Comparison of ENCODE assay signal across 9 cellular contexts in genomic region chr12:57726884-57727757, GRCh38. TPM values are rescaled to one million over a fixed set of nuclear protein-coding genes. Genes with fewer than 3 reads are reported as not detected.
DNase-seq lines count a peak whose midpoint lies in the region; ATAC-seq, FAIRE-seq and TF ChIP-seq lines count a peak whose summit lies in the region.
"Had no signal": no experiment of that assay in that cellular context is flagged by ENCODE, and none has a peak within 500 bp of the region (broad histone marks: within the 10 kb centered on the region; RNA-seq: fewer than 3 reads in every experiment).

No MANE protein-coding gene starts in this region.

- intact Hi-C loops in adrenal gland (cut with DNase I): loop anchor here in 1 of 2 donors (5.0 kb wide), 1 partner anchor 45 kb away; the partner anchor contains the start of genes EEF1AKMT3 and METTL1

- H3K27me3 ChIP-seq in adrenal gland: no peaks in the 10 kb centered on the region

- peak overlapping the region in 3 of 4 donors; percentile 17 to 85 (median 40) for H3K4me3 ChIP-seq in adrenal gland
- H3K4me3 ChIP-seq in iPS-11a (ENCODE audit: low read depth, low read length): peak overlapping the region; percentile 69
- H3K4me3 ChIP-seq in skeletal muscle cell (ENCODE audit: low read depth, low read length): peak overlapping the region; percentile 63

- TF ChIP-seq CTCF in adrenal gland (IDR thresholded peaks at IDR 0.05): peak in 3 of 6 experiments; percentile 14 to 47 (median 33)

- peak; percentile 23 for DNase-seq in GM12891 (ENCODE audit: insufficient read length, low spot score)
- DNase-seq in adrenal gland: peak; percentile 41 to 77 (median 63)
- no peak for DNase-seq in skeletal muscle cell (ENCODE audit: low read depth)
- no peak for DNase-seq in cerebellum (ENCODE audit: low spot score)
- DNase-seq in NCI-H345 treated with DMSO at 0.1 percent for 48 hours (lab: John Stamatoyannopoulos, UW; ENCODE audit: unreplicated experiment): no peak
- DNase-seq: activated B cell treated with CpG ODN at 0.5 μM for 24 hours had no signal

- ATAC-seq in HG03039 (IDR thresholded peaks at IDR 0.05; ENCODE audit: unreplicated experiment) (no peak), GM19328 (IDR thresholded peaks at IDR 0.05; ENCODE audit: unreplicated experiment) (no peak)

- H3K36me3 ChIP-seq in adrenal gland (replicated peaks in 1 of 2): no peaks in the 10 kb centered on the region

- FAIRE-seq in GM12891 (lab: Jason Lieb, UNC): no peak

- H3K4me1 ChIP-seq in adrenal gland (replicated peaks in 1 of 2): peaks cover 14 to 19% of the 10 kb centered on the region in 2 donors

- TF ChIP-seq POLR2A in GM12891 (IDR thresholded peaks at IDR 0.05; ENCODE audit: low read depth, low read length) (no peak), adrenal gland (IDR thresholded peaks at IDR 0.05) (no peak)

- 23 to 40% (median 32%) methylated on average over 20 to 76 of the region's 76 CpGs for WGBS in adrenal gland, 4 donors

- peak overlapping the region in 2 of 5 donors; percentile 57 to 85 for H3K27ac ChIP-seq in adrenal gland

- H3K9me3 ChIP-seq in adrenal gland (replicated peaks in 1 of 3): no peaks in the 10 kb centered on the region

TF ChIP-seq in GM12891, 5 proteins besides CTCF, POLR2A, EP300 and RAD21:
- no peak for TF ChIP-seq POLR2AphosphoS5 (IDR thresholded peaks at IDR 0.05; ENCODE audit: low read depth, low read length)
- TF ChIP-seq SPI1 (IDR thresholded peaks at IDR 0.05; ENCODE audit: low read depth, low read length): no peak
- no peak for TF ChIP-seq TAF1 (IDR thresholded peaks at IDR 0.05; ENCODE audit: low read depth, low read length)
- TF ChIP-seq PAX5 (IDR thresholded peaks at IDR 0.05; ENCODE audit: insufficient read depth, low read length, severe bottlenecking): no peak
- TF ChIP-seq POU2F2 (IDR thresholded peaks at IDR 0.05; ENCODE audit: low read depth, low read length): no peak

RNA-seq across cellular contexts. Expression of gene AGAP2, which starts 11.4 kb away (rescaled TPM):
- 6.3 TPM for polyA plus RNA-seq in GM12891 (2012; ENCODE audit: low read depth, missing spikeins)
- total RNA-seq in adrenal gland: 1 to 10 TPM in 7 of 8 donors, under 1 TPM in 1; 0.97 to 4.0 (median 2.0) TPM
- 1 to 10 TPM; 1.9 to 8.1 (median 2.6) TPM for polyA plus RNA-seq in adrenal gland
- total RNA-seq in cerebellum: 22.7 TPM

RNA-seq across cellular contexts. Expression of gene TSPAN31, which starts 17.7 kb away (rescaled TPM):
- polyA plus RNA-seq in GM12891 (2012; ENCODE audit: low read depth, missing spikeins): 24.1 TPM
- total RNA-seq in adrenal gland (100 to 1,000 TPM in 1 of 8 donors, 10 to 100 TPM in 7; 44.2 to 115 (median 61.6) TPM), cerebellum (32.1 TPM)
- 10 to 100 TPM; 25.3 to 50.7 (median 45.1) TPM for polyA plus RNA-seq in adrenal gland

RNA-seq across cellular contexts. Expression of gene CDK4, which starts 25.0 kb away (rescaled TPM):
- 100 TPM for polyA plus RNA-seq in GM12891 (2012; ENCODE audit: low read depth, missing spikeins)
- total RNA-seq in adrenal gland (100 to 1,000 TPM in 7 of 8 donors, 10 to 100 TPM in 1; 90.9 to 197 (median 143) TPM), cerebellum (48.5 TPM)
- polyA plus RNA-seq in adrenal gland: 10 to 100 TPM; 46.8 to 78.8 (median 66.1) TPM

RNA-seq across cellular contexts. Expression of gene MARCHF9, which starts 27.8 kb away (rescaled TPM):
- polyA plus RNA-seq in GM12891 (2012; ENCODE audit: low read depth, missing spikeins): 6.8 TPM
- 10 to 100 TPM in 7 of 8 donors, 1 to 10 TPM in 1; 8.2 to 23.4 (median 16.6) TPM for total RNA-seq in adrenal gland
- 10 to 100 TPM in 2 of 3 donors, 1 to 10 TPM in 1; 9.5 to 45.1 (median 44.0) TPM for polyA plus RNA-seq in adrenal gland
- total RNA-seq in cerebellum: 12.2 TPM

RNA-seq across cellular contexts. Expression of gene OS9, which starts 33.2 kb away (rescaled TPM):
- 69.5 TPM for polyA plus RNA-seq in GM12891 (2012; ENCODE audit: low read depth, missing spikeins)
- total RNA-seq in adrenal gland: 100 to 1,000 TPM; 212 to 428 (median 296) TPM
- polyA plus RNA-seq in adrenal gland: 100 to 1,000 TPM; 155 to 282 (median 234) TPM
- 78.9 TPM for total RNA-seq in cerebellum

Comparison
In these comparisons a context has a peak if more than half of its experiments do, and no peak if none do; other contexts are left out.
1. DNase-seq: peak in GM12891 (single experiment) and adrenal gland (7 of 7); none in skeletal muscle cell (single experiment), cerebellum (single experiment) and NCI-H345 treated with DMSO at 0.1 percent for 48 hours (single experiment).
2. Peak in every context shown above with its lines, with median percentiles within 50 percentile points of each other: H3K4me3 ChIP-seq.